In the genomic region with DNA sequence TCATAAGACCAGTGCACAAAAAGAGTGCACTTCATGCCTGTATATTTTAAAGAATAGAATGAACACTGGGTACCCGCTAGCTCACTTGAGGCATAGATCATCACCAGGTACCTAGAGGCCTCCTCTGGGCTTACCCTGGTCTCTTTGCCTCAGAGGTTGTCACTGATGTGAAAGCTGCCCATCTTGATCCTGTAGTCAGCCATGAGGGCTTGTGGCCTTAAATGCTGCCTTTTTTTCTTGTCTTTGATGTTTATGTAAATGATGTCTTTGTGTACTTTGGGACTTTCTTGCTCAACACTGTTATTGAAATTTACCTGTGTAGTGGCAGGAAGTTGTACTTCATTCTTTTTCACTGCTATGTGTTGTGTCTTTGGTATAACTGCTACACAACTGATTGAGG, we compare ENCODE assay signal across 2 cellular contexts.
A peak's percentile ranks its signal among the peaks of the same experiment; 100 is the strongest.
TF ChIP-seq lines count a peak whose summit lies in the region.

No MANE protein-coding gene starts in this region.

TF ChIP-seq in A549, 52 proteins besides CTCF, POLR2A, EP300 and RAD21:
- no peak for TF ChIP-seq ZFP36 (IDR thresholded peaks at IDR 0.05; ENCODE audit: borderline replicate concordance, partially characterized antibody)
- no peak for TF ChIP-seq PHF8 (IDR thresholded peaks at IDR 0.05; ENCODE audit: borderline replicate concordance, low read depth)
- TF ChIP-seq HES2 (IDR thresholded peaks at IDR 0.05) = no peak
- TF ChIP-seq HEYL (CRISPR knock-in tag; IDR thresholded peaks at IDR 0.05) = no peak
- TF ChIP-seq CHD4 (IDR thresholded peaks at IDR 0.05; ENCODE audit: borderline replicate concordance) = no peak
- TF ChIP-seq TFCP2L1 (CRISPR knock-in tag; IDR thresholded peaks at IDR 0.05) = no peak

TF ChIP-seq in GM12878, 131 proteins besides CTCF, POLR2A, EP300 and RAD21:
- TF ChIP-seq MLLT1 (IDR thresholded peaks at IDR 0.05) (no peak), JUNB (IDR thresholded peaks at IDR 0.05) (no peak), BMI1 (IDR thresholded peaks at IDR 0.05; ENCODE audit: borderline replicate concordance) (no peak), NR2F1 (conservative IDR thresholded peaks at IDR 0.05) (no peak), NBN (IDR thresholded peaks at IDR 0.05) (no peak), CEBPB (IDR thresholded peaks at IDR 0.05; ENCODE audit: borderline replicate concordance in 1 of 2, low read depth in 2 of 2, low read length in 2 of 2) (no peak), PRDM15 (CRISPR knock-in tag; IDR thresholded peaks at IDR 0.05) (no peak), ZNF384 (IDR thresholded peaks at IDR 0.05; ENCODE audit: borderline replicate concordance, low read depth, low read length) (0 out of 2 replicates have a peak, but pooled peaks have one; percentile 21), ASH2L (IDR thresholded peaks at IDR 0.05; ENCODE audit: borderline replicate concordance, low read depth) (no peak), POU2F2 (IDR thresholded peaks at IDR 0.05; ENCODE audit: borderline replicate concordance, low read depth, low read length) (0 out of 3 replicates have a peak, but pooled peaks have one; percentile 22), BCLAF1 (IDR thresholded peaks at IDR 0.05) (no peak), TCF7 (IDR thresholded peaks at IDR 0.05; ENCODE audit: borderline replicate concordance) (peak; percentile 29; the same call in 1 of the 2 replicates), HDAC6 (IDR thresholded peaks at IDR 0.05; ENCODE audit: unreplicated experiment) (no peak)
- TF ChIP-seq, protein P1, sequence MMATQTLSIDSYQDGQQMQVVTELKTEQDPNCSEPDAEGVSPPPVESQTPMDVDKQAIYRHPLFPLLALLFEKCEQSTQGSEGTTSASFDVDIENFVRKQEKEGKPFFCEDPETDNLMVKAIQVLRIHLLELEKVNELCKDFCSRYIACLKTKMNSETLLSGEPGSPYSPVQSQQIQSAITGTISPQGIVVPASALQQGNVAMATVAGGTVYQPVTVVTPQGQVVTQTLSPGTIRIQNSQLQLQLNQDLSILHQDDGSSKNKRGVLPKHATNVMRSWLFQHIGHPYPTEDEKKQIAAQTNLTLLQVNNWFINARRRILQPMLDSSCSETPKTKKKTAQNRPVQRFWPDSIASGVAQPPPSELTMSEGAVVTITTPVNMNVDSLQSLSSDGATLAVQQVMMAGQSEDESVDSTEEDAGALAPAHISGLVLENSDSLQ (IDR thresholded peaks at IDR 0.05) = 0 out of 2 replicates have a peak, but pooled peaks have one; percentile 29
